Comparison of ENCODE assay signal across 15 cellular contexts in the genomic region with DNA sequence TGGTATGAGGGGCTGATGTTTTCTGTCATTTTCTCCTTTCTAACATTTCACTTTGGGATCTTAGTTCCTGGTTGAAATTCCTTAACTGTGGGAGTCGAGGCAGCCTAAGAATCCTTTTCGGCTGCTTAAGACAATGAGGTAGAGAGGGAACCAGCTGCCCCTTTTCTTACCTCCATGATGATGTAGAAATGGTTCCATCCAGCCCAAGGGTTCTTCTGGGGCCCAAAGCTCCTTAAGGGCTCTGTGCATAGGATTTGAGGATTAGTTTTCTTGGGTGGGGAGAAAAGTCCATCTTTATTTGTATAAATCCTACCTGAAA. TPM values are rescaled to one million over a fixed set of nuclear protein-coding genes. Genes with fewer than 3 reads are reported as not detected.
DNase-seq lines count a peak whose midpoint lies in the region; ATAC-seq, FAIRE-seq and TF ChIP-seq lines count a peak whose summit lies in the region.
"Had no signal": no experiment of that assay in that cellular context is flagged by ENCODE, and none has a peak within 500 bp of the region (broad histone marks: within the 10 kb centered on the region; RNA-seq: fewer than 3 reads in every experiment).

No MANE protein-coding gene starts in this region.

- no peak overlapping the region for H3K9ac ChIP-seq in kidney (ENCODE audit: low read length in 2 of 2)

- H3K4me3 ChIP-seq in WERI-Rb-1 (ENCODE audit: low read depth, low read length) (no peak overlapping the region), dorsolateral prefrontal cortex (no peak overlapping the region), kidney (ENCODE audit: low read length in 2 of 2) (no peak overlapping the region)
- H3K4me3 ChIP-seq: ovary had no signal

- H3K36me3 ChIP-seq in WERI-Rb-1 (peaks cover 3% of the 10 kb centered on the region), kidney (ENCODE audit: control insufficient read depth in 1 of 2, insufficient read depth in 2 of 2, low read length in 2 of 2) (peaks cover 0 to under 1% of the 10 kb centered on the region in 2 donors)
- H3K36me3 ChIP-seq: ovary had no signal

- H3K27ac ChIP-seq in WERI-Rb-1 (peak overlapping the region; percentile 57), dorsolateral prefrontal cortex (peak overlapping the region in 58 of 59 donors; percentile 1 to 100 (median 98)), kidney (ENCODE audit: low read depth in 2 of 2, low read length in 2 of 2) (no peak overlapping the region)
- H3K27ac ChIP-seq: ovary had no signal

- H3K27me3 ChIP-seq in WERI-Rb-1 (ENCODE audit: insufficient read depth, low read depth, severe bottlenecking) (no peaks in the 10 kb centered on the region), dorsolateral prefrontal cortex (no peaks in the 10 kb centered on the region)
- H3K27me3 ChIP-seq: ovary had no signal

- ATAC-seq in left cardiac atrium = no peak
- no peak for ATAC-seq in GM19035 (IDR thresholded peaks at IDR 0.05; ENCODE audit: unreplicated experiment)

- no peaks in the 10 kb centered on the region for H3K9me3 ChIP-seq in WERI-Rb-1 (ENCODE audit: severe bottlenecking)
- no peaks in the 10 kb centered on the region for H3K9me3 ChIP-seq in kidney (ENCODE audit: control insufficient read depth in 1 of 2, low read length in 2 of 2)
- H3K9me3 ChIP-seq: ovary had no signal

- TF ChIP-seq CTCF in WERI-Rb-1 (IDR thresholded peaks at IDR 0.05; ENCODE audit: low read depth, low read length) (no peak), dorsolateral prefrontal cortex (IDR thresholded peaks at IDR 0.05 in 54 of 56, conservative IDR thresholded peaks at IDR 0.05 in 2 of 56; ENCODE audit: low read depth in 1 of 56, partially characterized antibody in 56 of 56) (no peak), kidney (IDR thresholded peaks at IDR 0.05; ENCODE audit: borderline replicate concordance, extremely low read depth, insufficient read depth) (no peak)

- intact Hi-C loops in cardiac septum (cut with DNase I) (no loop called here), left cardiac atrium (cut with DNase I) (no loop called here), dorsolateral prefrontal cortex (cut with DNase I) (loop anchor here in 1 of 2 donors (5.0 kb wide), 1 partner anchor 57 kb away; no protein-coding TSS in a partner anchor), kidney (cut with DNase I) (no loop called here)

- DNase-seq in cardiac septum (ENCODE audit: low spot score) (peak; percentile 27), left cardiac atrium (no peak), WERI-Rb-1 (peak; percentile 41), dorsolateral prefrontal cortex (no peak), kidney (no peak), DMS153 treated with DMSO at 0.1 percent for 48 hours (lab: John Stamatoyannopoulos, UW; ENCODE audit: unreplicated experiment) (no peak), NCI-H446 treated with DMSO at 0.1 percent for 48 hours (lab: John Stamatoyannopoulos, UW) (no peak)
- DNase-seq: activated effector memory CD4-positive, alpha-beta T cell treated with Interleukin-2 at 50 U/mL for 16 hours; DMS153; effector CD8-positive, alpha-beta T cell; NCI-H345; SHP77 had no signal

- H3K4me1 ChIP-seq in kidney (ENCODE audit: control insufficient read depth in 1 of 2, insufficient read depth in 1 of 2, low read depth in 1 of 2, low read length in 2 of 2) = peaks cover 0 to 5% of the 10 kb centered on the region in 2 donors

- FAIRE-seq in kidney (lab: Jason Lieb, UNC) = no peak
- FAIRE-seq: urothelium cell line had no signal

RNA-seq across cellular contexts. Expression of gene SYNJ2, which starts 33.5 kb away (rescaled TPM):
- total RNA-seq in cardiac septum (24.0 TPM), left cardiac atrium (10 to 100 TPM; 10.2 to 23.4 TPM), dorsolateral prefrontal cortex (100 to 1,000 TPM in 47 of 120 experiments, 10 to 100 TPM in 73; 41.0 to 257 (median 86.5) TPM), kidney (15.8 TPM)
- polyA plus RNA-seq in kidney (ENCODE audit: insufficient read depth, low read depth, low replicate concordance) = 1.7 TPM

Comparison
In these comparisons a context has a peak if more than half of its experiments do, and no peak if none do; other contexts are left out.
1. DNase-seq: peak in cardiac septum (single experiment) and WERI-Rb-1 (single experiment); none in left cardiac atrium (single experiment), dorsolateral prefrontal cortex (0 of 10), kidney (single experiment), DMS153 treated with DMSO at 0.1 percent for 48 hours (single experiment) and NCI-H446 treated with DMSO at 0.1 percent for 48 hours (single experiment).
2. H3K27ac ChIP-seq: peak in WERI-Rb-1 (single experiment) and dorsolateral prefrontal cortex (58 of 59); none in kidney (0 of 2).